ENCODE assay signal across 17 cellular contexts in genomic region chr20:17357238-17357637, GRCh38.
"Had no signal": no experiment of that assay in that cellular context is flagged by ENCODE, and none has a peak within 500 bp of the region (broad histone marks: within the 10 kb centered on the region; RNA-seq: fewer than 3 reads in every experiment).

No MANE protein-coding gene starts in this region.

- H3K27me3 ChIP-seq: ascending aorta, dorsolateral prefrontal cortex, neutrophil, stomach had no signal

- H3K36me3 ChIP-seq: ascending aorta, neutrophil, stomach, thoracic aorta had no signal

- H3K36me3 Mint-ChIP-seq: immature natural killer cell, naive B cell had no signal

- H3K4me3 ChIP-seq: ascending aorta, dorsolateral prefrontal cortex, stomach, thoracic aorta had no signal

- ATAC-seq: activated CD8-positive, alpha-beta T cell treated with anti-CD3 and anti-CD28 coated beads for 36 hours; activated naive CD8-positive, alpha-beta T cell treated with anti-CD3 and anti-CD28 coated beads, Interleukin-2, amount 50 U/mL, for 24 hours; esophagus mucosa; right cardiac atrium had no signal

- H3K9me3 Mint-ChIP-seq: activated CD8-positive, alpha-beta T cell treated with anti-CD3 and anti-CD28 coated beads for 36 hours had no signal

- H3K27ac ChIP-seq: ascending aorta, dorsolateral prefrontal cortex, neutrophil, stomach, thoracic aorta, WERI-Rb-1 had no signal

- DNase-seq: activated CD4-positive, alpha-beta T cell treated with anti-CD3 and anti-CD28 coated beads for 4 hours; activated CD8-positive, alpha-beta T cell treated with anti-CD3 and anti-CD28 coated beads for 36 hours; activated naive CD4-positive, alpha-beta T cell treated with Interleukin-2 at 50 U/mL for 16 hours; activated naive CD8-positive, alpha-beta T cell treated with anti-CD3 and anti-CD28 coated beads, Interleukin-2, amount 50 U/mL, for 24 hours; dorsolateral prefrontal cortex; glutamatergic neuron; immature natural killer cell; naive B cell; posterior cingulate gyrus; right cardiac atrium; small intestine; stomach; WERI-Rb-1 had no signal

- H3K4me1 ChIP-seq: ascending aorta had no signal

- H3K27me3 Mint-ChIP-seq: activated CD8-positive, alpha-beta T cell treated with anti-CD3 and anti-CD28 coated beads for 36 hours; activated naive CD8-positive, alpha-beta T cell treated with anti-CD3 and anti-CD28 coated beads, Interleukin-2, amount 50 U/mL, for 24 hours had no signal

- H3K27ac Mint-ChIP-seq: activated CD8-positive, alpha-beta T cell treated with anti-CD3 and anti-CD28 coated beads for 36 hours; activated naive CD8-positive, alpha-beta T cell treated with anti-CD3 and anti-CD28 coated beads, Interleukin-2, amount 50 U/mL, for 24 hours; immature natural killer cell had no signal

- H3K9me3 ChIP-seq: ascending aorta, neutrophil, stomach, thoracic aorta had no signal

- H3K4me3 Mint-ChIP-seq: activated CD8-positive, alpha-beta T cell treated with anti-CD3 and anti-CD28 coated beads for 36 hours; activated naive CD8-positive, alpha-beta T cell treated with anti-CD3 and anti-CD28 coated beads, Interleukin-2, amount 50 U/mL, for 24 hours; immature natural killer cell had no signal

- H3K4me1 Mint-ChIP-seq: activated naive CD8-positive, alpha-beta T cell treated with anti-CD3 and anti-CD28 coated beads, Interleukin-2, amount 50 U/mL, for 24 hours; immature natural killer cell; naive B cell had no signal
